Comparison of ENCODE assay signal across 19 cellular contexts in the genomic region with DNA sequence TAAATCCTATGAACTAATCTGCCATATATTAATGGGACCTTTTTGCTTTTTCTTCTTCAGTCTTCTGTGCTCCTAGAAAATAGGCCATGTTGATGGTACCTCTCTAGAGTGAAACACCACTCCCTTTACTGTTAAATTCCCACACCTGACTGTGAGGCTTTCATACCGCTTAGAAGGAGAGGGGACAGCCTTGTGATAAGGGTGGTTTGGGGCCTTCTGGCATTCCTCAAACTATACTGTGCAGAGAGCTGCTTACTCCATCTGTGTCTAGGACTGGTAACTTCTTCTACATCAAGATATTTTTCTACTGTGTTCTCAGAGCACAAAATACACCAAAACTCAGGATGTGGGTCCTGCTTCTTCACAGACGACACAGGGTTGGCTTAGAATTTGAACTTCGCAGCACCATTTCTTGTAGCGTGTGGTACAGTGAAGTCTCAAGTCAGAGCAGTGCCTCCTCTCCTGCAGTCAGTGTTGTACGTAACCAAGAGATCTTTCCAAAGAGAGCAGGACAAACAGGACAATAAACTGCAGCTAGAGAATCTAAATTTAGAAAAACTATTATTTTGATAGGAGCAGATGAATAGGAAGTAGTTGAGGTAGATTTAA. TPM values are rescaled to one million over a fixed set of nuclear protein-coding genes. Genes with fewer than 3 reads are reported as not detected.
A peak's percentile ranks its signal among the peaks of the same experiment; 100 is the strongest.
DNase-seq lines count a peak whose midpoint lies in the region; ATAC-seq and TF ChIP-seq lines count a peak whose summit lies in the region.
"Had no signal": no experiment of that assay in that cellular context is flagged by ENCODE, and none has a peak within 500 bp of the region (broad histone marks: within the 10 kb centered on the region; RNA-seq: fewer than 3 reads in every experiment).

No MANE protein-coding gene starts in this region.

- H3K9me3 ChIP-seq in heart right ventricle (no peaks in the 10 kb centered on the region), hepatocyte (ENCODE audit: low read depth) (no peaks in the 10 kb centered on the region)
- H3K9me3 ChIP-seq: breast epithelium, pancreas had no signal

- H3K36me3 Mint-ChIP-seq in stimulated activated naive CD8-positive, alpha-beta T cell treated with anti-CD3 and anti-CD28 coated beads, Interleukin-15, Interleukin-2, amounts not matched to agents 100 ng/mL and 50 ng/mL, for 24 hours (ENCODE audit: low read depth): no peaks in the 10 kb centered on the region
- H3K36me3 Mint-ChIP-seq in WTC11: no peaks in the 10 kb centered on the region

- H3K4me1 ChIP-seq in heart right ventricle (peaks cover 0 to 55% (median 42%) of the 10 kb centered on the region in 9 donors), hepatocyte (ENCODE audit: insufficient read depth) (peaks cover 37% of the 10 kb centered on the region)
- H3K4me1 ChIP-seq: breast epithelium had no signal

- H3K27me3 ChIP-seq in heart right ventricle (no peaks in the 10 kb centered on the region), hepatocyte (no peaks in the 10 kb centered on the region)
- H3K27me3 ChIP-seq: breast epithelium, pancreas had no signal

- 71 to 72% methylated on average over 5 of the region's 5 CpGs for WGBS in heart right ventricle, 2 donors
- 87% methylated on average over 5 of the region's 5 CpGs for WGBS in hepatocyte (ENCODE audit: low lambda C conversion rate, missing lambda C conversion rate)

- H3K4me1 Mint-ChIP-seq in stimulated activated naive CD8-positive, alpha-beta T cell treated with anti-CD3 and anti-CD28 coated beads, Interleukin-15, Interleukin-2, amounts not matched to agents 100 ng/mL and 50 ng/mL, for 24 hours (ENCODE audit: low read depth): peaks cover 68% of the 10 kb centered on the region
- H3K4me1 Mint-ChIP-seq in WTC11: 0 out of 2 replicates have a peak, but pooled peaks cover 6% of the 10 kb centered on the region

- H3K79me2 ChIP-seq in hepatocyte: peaks cover 59% of the 10 kb centered on the region

- peak overlapping the region; percentile 38 for H3K27ac Mint-ChIP-seq in stimulated activated naive CD8-positive, alpha-beta T cell treated with anti-CD3 and anti-CD28 coated beads, Interleukin-15, Interleukin-2, amounts not matched to agents 100 ng/mL and 50 ng/mL, for 24 hours
- 0 out of 2 replicates have a peak overlapping the region, but pooled peaks have one; percentile 4 for H3K27ac Mint-ChIP-seq in WTC11

- CTCF ChIA-PET in WTC11 (lab: Charles Lee): no interaction called here

- H3K27ac ChIP-seq in heart right ventricle (peak overlapping the region in 1 of 10 donors; percentile 32), hepatocyte (no peak overlapping the region)
- H3K27ac ChIP-seq: breast epithelium, pancreas had no signal

- peaks cover 0 to 12% (median 0%) of the 10 kb centered on the region in 9 donors for H3K36me3 ChIP-seq in heart right ventricle
- no peaks in the 10 kb centered on the region for H3K36me3 ChIP-seq in hepatocyte (replicated peaks; ENCODE audit: insufficient read depth, low read depth)
- H3K36me3 ChIP-seq: breast epithelium, pancreas had no signal

- no peak for TF ChIP-seq CTCF in WTC11 (IDR thresholded peaks at IDR 0.05)
- TF ChIP-seq CTCF in heart right ventricle (IDR thresholded peaks at IDR 0.05): no peak
- TF ChIP-seq CTCF in hepatocyte (IDR thresholded peaks at IDR 0.05; ENCODE audit: poor library complexity): no peak

- H2AFZ ChIP-seq in hepatocyte: no peak overlapping the region

- H3K4me3 Mint-ChIP-seq in stimulated activated naive CD8-positive, alpha-beta T cell treated with anti-CD3 and anti-CD28 coated beads, Interleukin-15, Interleukin-2, amounts not matched to agents 100 ng/mL and 50 ng/mL, for 24 hours: peak overlapping the region; percentile 21
- H3K4me3 Mint-ChIP-seq in WTC11: no peak overlapping the region
- H3K4me3 Mint-ChIP-seq: activated B cell treated with CpG ODN at 0.5 μM for 24 hours had no signal

- intact Hi-C loops in heart right ventricle (cut with DNase I): loop anchor here in 1 of 10 donors (5.0 kb wide), 1 partner anchor 42 kb away; the partner anchor contains the start of gene MACO1

- no peak for DNase-seq in stimulated activated naive CD8-positive, alpha-beta T cell treated with anti-CD3 and anti-CD28 coated beads, Interleukin-15, Interleukin-2, amounts not matched to agents 100 U/mL and 50 U/mL, for 24 hours
- DNase-seq in WTC11 (ENCODE audit: low spot score) (no peak), heart right ventricle (no peak), NCI-H2081 (lab: John Stamatoyannopoulos, UW) (no peak), HuH-7.5 (ENCODE audit: low spot score) (no peak), hepatocyte (ENCODE audit: low spot score) (no peak)
- DNase-seq: activated B cell treated with CpG ODN at 0.5 μM for 24 hours; activated CD8-positive, alpha-beta memory T cell treated with anti-CD3 and anti-CD28 coated beads, Interleukin-2, amount 10 ng/mL, durations not matched to agents 7 days and 5 days; Calu3; EL; NCI-H1092; NCI-H2107; NCI-H510A treated with DMSO at 0.1 percent for 48 hours; pancreas; stimulated activated CD4-positive, alpha-beta T cell treated with anti-CD3 and anti-CD28 coated beads, Interleukin-1b, Interleukin-23, amount 100 ng/mL, for 48 hours; substantia nigra had no signal

- H3K27me3 Mint-ChIP-seq in stimulated activated naive CD8-positive, alpha-beta T cell treated with anti-CD3 and anti-CD28 coated beads, Interleukin-15, Interleukin-2, amounts not matched to agents 100 ng/mL and 50 ng/mL, for 24 hours: no peaks in the 10 kb centered on the region
- H3K27me3 Mint-ChIP-seq in WTC11 (ENCODE audit: low read depth): no peaks in the 10 kb centered on the region; the same call in 1 of the 2 replicates
- H3K27me3 Mint-ChIP-seq: activated B cell treated with CpG ODN at 0.5 μM for 24 hours; activated CD8-positive, alpha-beta memory T cell treated with anti-CD3 and anti-CD28 coated beads, Interleukin-2, amount 10 ng/mL, durations not matched to agents 7 days and 5 days had no signal

- no peak overlapping the region for H3K4me2 ChIP-seq in hepatocyte

- no peaks in the 10 kb centered on the region for H3K9me3 Mint-ChIP-seq in stimulated activated naive CD8-positive, alpha-beta T cell treated with anti-CD3 and anti-CD28 coated beads, Interleukin-15, Interleukin-2, amounts not matched to agents 100 ng/mL and 50 ng/mL, for 24 hours
- no peaks in the 10 kb centered on the region for H3K9me3 Mint-ChIP-seq in WTC11
- H3K9me3 Mint-ChIP-seq: activated B cell treated with CpG ODN at 0.5 μM for 24 hours had no signal

- H3K9me2 ChIP-seq in hepatocyte (replicated peaks; ENCODE audit: insufficient read depth): no peaks in the 10 kb centered on the region

- POLR2A ChIA-PET in WTC11 (lab: Charles Lee): no interaction called here

- H4K20me1 ChIP-seq in hepatocyte (ENCODE audit: insufficient read depth, poor library complexity, severe bottlenecking): peaks cover 3% of the 10 kb centered on the region

- no peak for ATAC-seq in stimulated activated naive CD8-positive, alpha-beta T cell treated with anti-CD3 and anti-CD28 coated beads, Interleukin-15, Interleukin-2, amounts not matched to agents 100 U/mL and 50 U/mL, for 24 hours
- ATAC-seq in WTC11 (no peak), heart right ventricle (peak in 5 of 8 donors; percentile 29 to 78 (median 45))
- ATAC-seq: esophagus mucosa, pancreas had no signal

- H3K4me3 ChIP-seq in heart right ventricle: no peak overlapping the region
- no peak overlapping the region for H3K4me3 ChIP-seq in hepatocyte
- H3K4me3 ChIP-seq: breast epithelium, pancreas had no signal

TF ChIP-seq in WTC11, 78 proteins besides CTCF, POLR2A, EP300 and RAD21 (continues in another document):
- TF ChIP-seq ZNF121 (CRISPR knock-in tag; IDR thresholded peaks at IDR 0.05) (no peak), ZNF532 (CRISPR knock-in tag; IDR thresholded peaks at IDR 0.05; ENCODE audit: borderline replicate concordance) (no peak), ZNF396 (CRISPR knock-in tag; IDR thresholded peaks at IDR 0.05; ENCODE audit: borderline replicate concordance) (no peak), ZNF671 (CRISPR knock-in tag; IDR thresholded peaks at IDR 0.05) (no peak)

RNA-seq across cellular contexts. Expression of gene MACO1, which starts 43.8 kb away (rescaled TPM):
- total RNA-seq in WTC11 (2021) (9.0 to 9.5 TPM (median 9.0 TPM) in 3 replicates), heart right ventricle (10 to 100 TPM in 9 of 10 donors, 1 to 10 TPM in 1; 9.4 to 15.5 (median 13.5) TPM), hepatocyte (27.0 and 27.2 TPM in 2 replicates)
- polyA plus RNA-seq in heart right ventricle (1 to 10 TPM; 8.7 to 8.9 TPM), hepatocyte (14.1 and 14.3 TPM in 2 replicates)

RNA-seq across cellular contexts. Expression of gene RHCE, which starts 53.9 kb away (rescaled TPM):
- total RNA-seq in WTC11 (2021) (0.24 to 0.27 TPM in 2 of 3 replicates, not detected in the other), heart right ventricle (1 to 10 TPM in 4 of 10 donors, under 1 TPM in 6; 0.26 to 4.9 (median 0.92) TPM), hepatocyte (1.4 and 8.8 TPM in 2 replicates)
- polyA plus RNA-seq in heart right ventricle (1 to 10 TPM in 1 of 2 donors, under 1 TPM in 1; 0.17 to 2.6 TPM), hepatocyte (0.27 and 0.80 TPM in 2 replicates)
- total RNA-seq: activated B cell treated with CpG ODN at 0.5 μM for 24 hours; activated CD8-positive, alpha-beta memory T cell treated with anti-CD3 and anti-CD28 coated beads, Interleukin-2, amount 10 ng/mL, durations not matched to agents 7 days and 5 days; Calu3 had no signal

Comparison
In these comparisons a context has a peak if more than half of its experiments do, and no peak if none do; other contexts are left out.
1. ATAC-seq: peak in heart right ventricle (5 of 8); none in stimulated activated naive CD8-positive, alpha-beta T cell treated with anti-CD3 and anti-CD28 coated beads, Interleukin-15, Interleukin-2, amounts not matched to agents 100 U/mL and 50 U/mL, for 24 hours (single experiment) and WTC11 (single experiment).